Comparison of ENCODE assay signal across 8 cellular contexts in the genomic region with DNA sequence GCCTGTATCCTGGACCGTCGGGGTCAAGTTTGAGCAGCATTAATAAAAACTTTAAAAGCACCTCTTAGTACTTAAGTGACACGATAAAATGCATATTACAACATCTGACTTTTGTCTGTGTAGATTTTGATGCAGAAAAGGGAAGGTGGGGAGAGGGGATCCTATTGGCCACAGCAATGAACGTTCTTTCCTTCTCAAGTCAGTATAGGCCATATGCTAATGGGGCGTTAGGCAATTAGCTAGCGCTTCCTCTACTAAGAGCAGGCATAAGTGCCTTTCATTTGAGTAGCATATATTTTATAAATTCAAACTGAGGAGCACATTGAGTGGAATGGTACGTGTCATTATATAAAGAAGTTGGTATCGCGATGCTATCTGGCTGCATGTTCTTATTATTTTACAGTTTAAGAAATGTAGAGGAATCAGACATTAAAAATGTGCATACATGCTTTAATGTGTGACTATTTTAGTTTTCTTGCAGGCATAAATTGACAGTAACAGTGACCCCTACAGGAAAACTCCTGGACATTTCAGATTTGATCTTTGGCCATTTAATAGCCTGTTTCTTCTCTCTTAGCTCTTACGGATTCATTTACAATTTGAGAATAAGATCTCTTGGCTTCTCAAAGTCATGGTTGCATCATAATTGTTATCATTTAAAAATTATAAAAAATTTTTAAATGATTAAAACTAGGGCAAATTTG. TPM values are rescaled to one million over a fixed set of nuclear protein-coding genes. Genes with fewer than 3 reads are reported as not detected.
DNase-seq lines count a peak whose midpoint lies in the region; ATAC-seq and TF ChIP-seq lines count a peak whose summit lies in the region.

No MANE protein-coding gene starts in this region.

- CTCF ChIA-PET in MCF 10A (lab: Yijun Ruan, JAX) = interaction anchor here (0.6 to 2.2 kb wide), 7 partner anchors 9 to 736 kb away, joined by 3 to 5 read pairs (median 3); no protein-coding TSS in a partner anchor

- H3K9ac ChIP-seq in Loucy (ENCODE audit: low read depth, low read length, poor library complexity, severe bottlenecking) = no peak overlapping the region

- no peaks in the 10 kb centered on the region for H3K9me3 ChIP-seq in Loucy (ENCODE audit: insufficient read depth, low read depth, low read length)
- H3K9me3 ChIP-seq in lower lobe of right lung = no peaks in the 10 kb centered on the region

- no peaks in the 10 kb centered on the region for H3K9me2 ChIP-seq in Loucy (replicated peaks; ENCODE audit: low read depth, low read length)

- peak; percentile 17 to 49 for ATAC-seq in lower lobe of right lung

- H4K20me1 ChIP-seq in Loucy (ENCODE audit: insufficient read depth, low read length, poor library complexity, severe bottlenecking) = no peaks in the 10 kb centered on the region

- H3K4me2 ChIP-seq in Loucy (ENCODE audit: low read depth, low read length, poor library complexity, severe bottlenecking) = no peak overlapping the region

- H3K27me3 Mint-ChIP-seq in MCF 10A (ENCODE audit: insufficient read depth, unreplicated experiment) = no peaks in the 10 kb centered on the region

- no peaks in the 10 kb centered on the region for H3K36me3 ChIP-seq in Loucy (ENCODE audit: insufficient read depth, low read length)
- no peaks in the 10 kb centered on the region for H3K36me3 ChIP-seq in lower lobe of right lung

- no peaks in the 10 kb centered on the region for H3K79me2 ChIP-seq in Loucy (ENCODE audit: insufficient read depth, low read length)

- no peak overlapping the region for H3K4me3 Mint-ChIP-seq in MCF 10A (ENCODE audit: unreplicated experiment)

- TF ChIP-seq CTCF in Loucy (conservative IDR thresholded peaks at IDR 0.05; ENCODE audit: low read length) = peak; percentile 65
- TF ChIP-seq CTCF in MCF 10A (IDR thresholded peaks at IDR 0.05; ENCODE audit: unreplicated experiment) = peak; percentile 33
- peak; percentile 42 for TF ChIP-seq CTCF in lower lobe of right lung (IDR thresholded peaks at IDR 0.05)

- DNase-seq in AML-193 (lab: John Stamatoyannopoulos, UW) (peak; percentile 77 to 79), MCF 10A (ENCODE audit: unreplicated experiment) (peak; percentile 18), lower lobe of right lung (no peak), cerebellar cortex (ENCODE audit: low spot score) (no peak), NCI-H774 (lab: John Stamatoyannopoulos, UW) (no peak), head of caudate nucleus (no peak), NCI-H226 (no peak)

- intact Hi-C loops in MCF 10A (cut with micrococcal nuclease) = loop anchor here (1.0 kb wide), 1 partner anchor 191 kb away; no protein-coding TSS in a partner anchor
- intact Hi-C loops in lower lobe of right lung (cut with DNase I) = loop anchor here (5.0 kb wide), 1 partner anchor 212 kb away; no protein-coding TSS in a partner anchor
- intact Hi-C loops in head of caudate nucleus (cut with DNase I) = loop anchor here (10.0 kb wide), 1 partner anchor 214 kb away; no protein-coding TSS in a partner anchor

- H3K4me1 ChIP-seq in Loucy (ENCODE audit: insufficient read depth, low read length, poor library complexity, severe bottlenecking) (no peaks in the 10 kb centered on the region), lower lobe of right lung (peaks cover 20% of the 10 kb centered on the region)

- H3K9me3 Mint-ChIP-seq in MCF 10A (ENCODE audit: unreplicated experiment) = no peaks in the 10 kb centered on the region

- H3K4me1 Mint-ChIP-seq in MCF 10A (ENCODE audit: insufficient read depth, unreplicated experiment) = no peaks in the 10 kb centered on the region

- peak overlapping the region; percentile 76 for H3K27ac ChIP-seq in lower lobe of right lung

- no peak overlapping the region for H3K4me3 ChIP-seq in Loucy (ENCODE audit: low read length, poor library complexity, severe bottlenecking)
- peak overlapping the region; percentile 69 for H3K4me3 ChIP-seq in lower lobe of right lung

- POLR2A ChIA-PET in MCF 10A (lab: Yijun Ruan, JAX) = no interaction called here

- H3K27me3 ChIP-seq in Loucy (ENCODE audit: insufficient read depth, low read length, poor library complexity, severe bottlenecking) = no peaks in the 10 kb centered on the region
- H3K27me3 ChIP-seq in lower lobe of right lung (ENCODE audit: low read depth) = peaks cover 16% of the 10 kb centered on the region

- H3K36me3 Mint-ChIP-seq in MCF 10A (ENCODE audit: insufficient read depth, unreplicated experiment) = no peaks in the 10 kb centered on the region

- H2AFZ ChIP-seq in Loucy (ENCODE audit: low read length) = no peak overlapping the region

- H3F3A ChIP-seq in Loucy (ENCODE audit: low read depth) = no peaks in the 10 kb centered on the region

- H3K27ac Mint-ChIP-seq in MCF 10A (ENCODE audit: low read depth, unreplicated experiment) = no peak overlapping the region

- BruUV-seq in MCF 10A (replicated peaks; lab: Mats Ljungman, UMichigan) = no TSS peak

RNA-seq across cellular contexts. Expression of a gene that starts 1.1 kb away (rescaled TPM):
- total RNA-seq in MCF 10A (2022) = not detected in 2 replicates
- total RNA-seq in lower lobe of right lung = 15.6 TPM

Comparison
In these comparisons a context has a peak if more than half of its experiments do, and no peak if none do; other contexts are left out.
1. DNase-seq: peak in AML-193 (2 of 2) and MCF 10A (single experiment); none in lower lobe of right lung (single experiment), cerebellar cortex (single experiment), NCI-H774 (single experiment), head of caudate nucleus (0 of 42) and NCI-H226 (single experiment).
2. RNA of a gene that starts 1.1 kb away (total RNA-seq): 15.6 TPM in lower lobe of right lung (single experiment); not detected in MCF 10A; every median in the first group is over 10 times any median in the second.
3. Peak in every context shown above with its lines, with median percentiles within 50 percentile points of each other: CTCF ChIP-seq.